9 cellular contexts compared by ENCODE assay signal in the genomic region with DNA sequence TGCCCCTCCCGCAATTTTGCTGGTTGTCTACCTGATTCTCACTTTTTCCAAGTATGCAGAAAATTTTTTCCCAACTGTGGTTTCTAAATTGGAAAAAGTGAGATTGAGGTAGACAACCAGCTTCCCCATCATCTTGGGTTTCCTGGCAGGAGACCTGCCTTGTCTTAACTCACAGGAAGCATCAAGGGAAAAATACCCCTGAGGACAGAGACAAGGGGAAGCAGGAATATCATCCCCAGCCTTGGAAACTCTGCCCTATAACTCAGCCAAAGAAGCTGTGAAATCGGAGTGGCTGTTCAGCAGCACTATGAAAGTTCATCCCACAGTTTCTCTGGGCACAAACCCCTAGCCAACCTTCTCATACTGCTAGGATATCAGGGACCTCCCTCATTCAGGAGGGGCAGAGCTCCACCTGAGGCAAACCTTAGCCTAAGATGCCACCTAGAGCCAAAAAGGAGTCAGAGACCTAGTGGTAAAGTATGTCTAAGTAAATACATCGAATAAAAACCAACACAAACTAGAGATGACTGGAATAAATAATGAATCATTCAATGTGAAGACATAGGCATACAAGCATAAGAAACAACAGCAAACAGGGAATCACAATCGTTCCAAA.
DNase-seq lines count a peak whose midpoint lies in the region; ATAC-seq and TF ChIP-seq lines count a peak whose summit lies in the region.
"Had no signal": no experiment of that assay in that cellular context is flagged by ENCODE, and none has a peak within 500 bp of the region (broad histone marks: within the 10 kb centered on the region; RNA-seq: fewer than 3 reads in every experiment).

No MANE protein-coding gene starts in this region.

- peaks cover 7% of the 10 kb centered on the region for H3K9me3 Mint-ChIP-seq in Calu3 (ENCODE audit: low read depth, unreplicated experiment)
- peaks cover 25% of the 10 kb centered on the region for H3K9me3 Mint-ChIP-seq in activated CD8-positive, alpha-beta T cell treated with anti-CD3 and anti-CD28 coated beads, Interleukin-2, amount 10 ng/mL, durations not matched to agents 7 days and 5 days (ENCODE audit: insufficient read depth)

- H3K27me3 Mint-ChIP-seq in Calu3 (ENCODE audit: unreplicated experiment): no peaks in the 10 kb centered on the region
- no peaks in the 10 kb centered on the region for H3K27me3 Mint-ChIP-seq in activated CD8-positive, alpha-beta T cell treated with anti-CD3 and anti-CD28 coated beads, Interleukin-2, amount 10 ng/mL, durations not matched to agents 7 days and 5 days (ENCODE audit: low read depth)

- H3K4me1 Mint-ChIP-seq in Calu3 (ENCODE audit: low read depth, unreplicated experiment): peaks cover 5% of the 10 kb centered on the region
- H3K4me1 Mint-ChIP-seq in activated CD8-positive, alpha-beta T cell treated with anti-CD3 and anti-CD28 coated beads, Interleukin-2, amount 10 ng/mL, durations not matched to agents 7 days and 5 days (ENCODE audit: low read depth): no peaks in the 10 kb centered on the region

- DNase-seq in Calu3 (peak; percentile 26), RWPE1 (ENCODE audit: low spot score) (peak; percentile 6), iPS DF 19.7 (ENCODE audit: low read depth, low spot score) (peak; percentile 50), hepatic stellate cell (ENCODE audit: low spot score) (no peak)
- DNase-seq in activated CD8-positive, alpha-beta T cell treated with anti-CD3 and anti-CD28 coated beads, Interleukin-2, amount 10 ng/mL, durations not matched to agents 7 days and 5 days: no peak
- DNase-seq: T1000 had no signal

- intact Hi-C loops in Calu3 (cut with micrococcal nuclease; ENCODE audit: unreplicated experiment): no loop called here

- ATAC-seq in HG02870 (IDR thresholded peaks at IDR 0.05; ENCODE audit: unreplicated experiment) (peak; percentile 58), HG02885 (IDR thresholded peaks at IDR 0.05; ENCODE audit: poor library complexity, unreplicated experiment) (no peak), HG02938 (IDR thresholded peaks at IDR 0.05; ENCODE audit: unreplicated experiment) (no peak)
- no peak for ATAC-seq in activated CD8-positive, alpha-beta T cell treated with anti-CD3 and anti-CD28 coated beads, Interleukin-2, amount 10 ng/mL, durations not matched to agents 7 days and 5 days

- CTCF ChIA-PET in Calu3 (lab: Charles Lee): interaction anchor here (0.7 to 1.3 kb wide), 3 partner anchors 9 to 88 kb away, joined by 3 to 4 read pairs (median 3); no protein-coding TSS in a partner anchor
- CTCF ChIA-PET in RWPE1 (lab: Yijun Ruan, JAX): interaction anchor here (0.6 to 0.8 kb wide), 7 partner anchors 48 to 1155 kb away, joined by 3 to 6 read pairs (median 4); no protein-coding TSS in a partner anchor
- CTCF ChIA-PET in activated CD8-positive, alpha-beta T cell treated with anti-CD3 and anti-CD28 coated beads, Interleukin-2, amount 10 ng/mL, durations not matched to agents 7 days and 5 days (lab: Charles Lee): no interaction called here

- no TSS peak for BruUV-seq in Calu3 (replicated peaks; lab: Mats Ljungman, UMichigan)

- H3K36me3 Mint-ChIP-seq in Calu3 (ENCODE audit: insufficient read depth, unreplicated experiment): no peaks in the 10 kb centered on the region
- H3K36me3 Mint-ChIP-seq in activated CD8-positive, alpha-beta T cell treated with anti-CD3 and anti-CD28 coated beads, Interleukin-2, amount 10 ng/mL, durations not matched to agents 7 days and 5 days (ENCODE audit: low read depth): no peaks in the 10 kb centered on the region

- no peak overlapping the region for H3K27ac Mint-ChIP-seq in Calu3 (ENCODE audit: unreplicated experiment)
- H3K27ac Mint-ChIP-seq in activated CD8-positive, alpha-beta T cell treated with anti-CD3 and anti-CD28 coated beads, Interleukin-2, amount 10 ng/mL, durations not matched to agents 7 days and 5 days: no peak overlapping the region

- no peak overlapping the region for H3K4me3 Mint-ChIP-seq in Calu3 (ENCODE audit: low read depth, unreplicated experiment)
- H3K4me3 Mint-ChIP-seq in activated CD8-positive, alpha-beta T cell treated with anti-CD3 and anti-CD28 coated beads, Interleukin-2, amount 10 ng/mL, durations not matched to agents 7 days and 5 days: no peak overlapping the region

- POLR2A ChIA-PET in RWPE1 (lab: Yijun Ruan, JAX; ENCODE audit: low non-redundant PET): no interaction called here
- POLR2A ChIA-PET in activated CD8-positive, alpha-beta T cell treated with anti-CD3 and anti-CD28 coated beads, Interleukin-2, amount 10 ng/mL, durations not matched to agents 7 days and 5 days (lab: Charles Lee): no interaction called here

- no peak for TF ChIP-seq CTCF in Calu3 (IDR thresholded peaks at IDR 0.05; ENCODE audit: unreplicated experiment)
- no peak for TF ChIP-seq CTCF in RWPE1 (conservative IDR thresholded peaks at IDR 0.05; ENCODE audit: low read depth)

- H3K27ac ChIP-seq in RWPE1: no peak overlapping the region

Comparison
In these comparisons a context has a peak if more than half of its experiments do, and no peak if none do; other contexts are left out.
1. DNase-seq: peak in Calu3 (single experiment), RWPE1 (single experiment) and iPS DF 19.7 (single experiment); none in hepatic stellate cell (single experiment) and activated CD8-positive, alpha-beta T cell treated with anti-CD3 and anti-CD28 coated beads, Interleukin-2, amount 10 ng/mL, durations not matched to agents 7 days and 5 days (single experiment).